In genomic region chr2:150584081-150584480, GRCh38 we compare ENCODE assay signal across 1 cellular context.
TF ChIP-seq lines count a peak whose summit lies in the region.

No MANE protein-coding gene starts in this region.

TF ChIP-seq in GM12878, 131 proteins besides CTCF, POLR2A, EP300 and RAD21 (continued from another document):
- TF ChIP-seq SMC3 (IDR thresholded peaks at IDR 0.05; ENCODE audit: borderline replicate concordance, low read length) (no peak), E2F8 (IDR thresholded peaks at IDR 0.05; ENCODE audit: low read depth, partially characterized antibody) (no peak), ESRRA (IDR thresholded peaks at IDR 0.05; ENCODE audit: low read length) (no peak), IRF5 (IDR thresholded peaks at IDR 0.05; ENCODE audit: borderline replicate concordance) (no peak), CREM (IDR thresholded peaks at IDR 0.05; ENCODE audit: low read depth) (no peak), BCL3 (IDR thresholded peaks at IDR 0.05; ENCODE audit: borderline replicate concordance, insufficient read depth, low read depth, low read length, poor library complexity, severe bottlenecking) (no peak), MTA3 (IDR thresholded peaks at IDR 0.05; ENCODE audit: borderline replicate concordance, low read length) (no peak), POLR2AphosphoS5 (IDR thresholded peaks at IDR 0.05; ENCODE audit: low read length) (no peak), MYB (IDR thresholded peaks at IDR 0.05; ENCODE audit: borderline replicate concordance, low read depth, low read length) (no peak), FOXK2 (IDR thresholded peaks at IDR 0.05) (no peak), ZNF207 (IDR thresholded peaks at IDR 0.05; ENCODE audit: borderline replicate concordance) (no peak)
- TF ChIP-seq, protein P1, sequence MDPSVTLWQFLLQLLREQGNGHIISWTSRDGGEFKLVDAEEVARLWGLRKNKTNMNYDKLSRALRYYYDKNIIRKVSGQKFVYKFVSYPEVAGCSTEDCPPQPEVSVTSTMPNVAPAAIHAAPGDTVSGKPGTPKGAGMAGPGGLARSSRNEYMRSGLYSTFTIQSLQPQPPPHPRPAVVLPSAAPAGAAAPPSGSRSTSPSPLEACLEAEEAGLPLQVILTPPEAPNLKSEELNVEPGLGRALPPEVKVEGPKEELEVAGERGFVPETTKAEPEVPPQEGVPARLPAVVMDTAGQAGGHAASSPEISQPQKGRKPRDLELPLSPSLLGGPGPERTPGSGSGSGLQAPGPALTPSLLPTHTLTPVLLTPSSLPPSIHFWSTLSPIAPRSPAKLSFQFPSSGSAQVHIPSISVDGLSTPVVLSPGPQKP (IDR thresholded peaks at IDR 0.05; ENCODE audit: low read depth, low read length): no peak
